In genomic region chr1:236997882-236998281, GRCh38 we compare ENCODE assay signal across 17 cellular contexts. TPM values are rescaled to one million over a fixed set of nuclear protein-coding genes. Genes with fewer than 3 reads are reported as not detected.
DNase-seq lines count a peak whose midpoint lies in the region; ATAC-seq and TF ChIP-seq lines count a peak whose summit lies in the region.
"Had no signal": no experiment of that assay in that cellular context is flagged by ENCODE, and none has a peak within 500 bp of the region (broad histone marks: within the 10 kb centered on the region; RNA-seq: fewer than 3 reads in every experiment).

No MANE protein-coding gene starts in this region.

- no peak for TF ChIP-seq POLR2A in upper lobe of left lung (IDR thresholded peaks at IDR 0.05)

- H3K9me3 ChIP-seq in right atrium auricular region: no peaks in the 10 kb centered on the region
- H3K9me3 ChIP-seq in upper lobe of left lung: no peaks in the 10 kb centered on the region
- H3K9me3 ChIP-seq: body of pancreas had no signal

- peaks cover 0 to 10% of the 10 kb centered on the region in 2 donors for H3K4me1 ChIP-seq in right atrium auricular region
- no peaks in the 10 kb centered on the region for H3K4me1 ChIP-seq in upper lobe of left lung
- H3K4me1 ChIP-seq: body of pancreas had no signal

- peaks cover 24% of the 10 kb centered on the region for H3K4me1 Mint-ChIP-seq in WTC11
- H3K4me1 Mint-ChIP-seq: activated B cell treated with CpG ODN at 0.5 μM for 24 hours; activated CD8-positive, alpha-beta memory T cell treated with anti-CD3 and anti-CD28 coated beads, Interleukin-2, amount 10 ng/mL, durations not matched to agents 7 days and 5 days had no signal

- TF ChIP-seq EP300 in upper lobe of left lung (IDR thresholded peaks at IDR 0.05): no peak

- H3K27me3 ChIP-seq in right atrium auricular region: no peaks in the 10 kb centered on the region
- no peaks in the 10 kb centered on the region for H3K27me3 ChIP-seq in upper lobe of left lung
- H3K27me3 ChIP-seq: body of pancreas had no signal

- CTCF ChIA-PET in WTC11 (lab: Charles Lee): no interaction called here

- POLR2A ChIA-PET in WTC11 (lab: Charles Lee): no interaction called here

- TF ChIP-seq CTCF in WTC11 (IDR thresholded peaks at IDR 0.05): no peak
- TF ChIP-seq CTCF in right atrium auricular region (IDR thresholded peaks at IDR 0.05): no peak
- TF ChIP-seq CTCF in upper lobe of left lung (IDR thresholded peaks at IDR 0.05): no peak

- 48 to 59% methylated on average over 11 to 12 of the region's 12 CpGs for WGBS in upper lobe of left lung, 2 donors

- no peak overlapping the region for H3K4me3 Mint-ChIP-seq in WTC11
- H3K4me3 Mint-ChIP-seq: activated B cell treated with CpG ODN at 0.5 μM for 24 hours; activated CD8-positive, alpha-beta memory T cell treated with anti-CD3 and anti-CD28 coated beads, Interleukin-2, amount 10 ng/mL, durations not matched to agents 7 days and 5 days had no signal

- H3K36me3 ChIP-seq in right atrium auricular region (no peaks in the 10 kb centered on the region), upper lobe of left lung (no peaks in the 10 kb centered on the region)

- peak; percentile 12 for DNase-seq in NCI-H2107 treated with DMSO at 0.1 percent for 48 hours (lab: John Stamatoyannopoulos, UW; ENCODE audit: unreplicated experiment)
- no peak for DNase-seq in NCI-H2107 (lab: John Stamatoyannopoulos, UW)
- no peak for DNase-seq in WTC11 (ENCODE audit: low spot score)
- DNase-seq in right atrium auricular region (ENCODE audit: low spot score): peak; percentile 67
- DNase-seq in upper lobe of left lung: peak; percentile 57 to 81
- DNase-seq in activated T-cell treated with anti-CD3 and anti-CD28 coated beads, Interleukin-2, amount 50 U/mL, for 48 hours: no peak
- no peak for DNase-seq in activated CD8-positive, alpha-beta memory T cell treated with anti-CD3 and anti-CD28 coated beads, Interleukin-2, amount 50 U/mL, for 48 hours
- no peak for DNase-seq in NCI-H146 (lab: John Stamatoyannopoulos, UW)
- DNase-seq: activated B cell treated with CpG ODN at 0.5 μM for 24 hours; activated CD8-positive, alpha-beta memory T cell treated with anti-CD3 and anti-CD28 coated beads, Interleukin-2, amount 10 ng/mL, durations not matched to agents 7 days and 5 days; activated naive CD4-positive, alpha-beta T cell; body of pancreas; foreskin melanocyte; NCI-H2029 had no signal

- H3K4me3 ChIP-seq in right atrium auricular region: peak overlapping the region; percentile 21 to 22
- no peak overlapping the region for H3K4me3 ChIP-seq in upper lobe of left lung
- H3K4me3 ChIP-seq: body of pancreas, GM12878 had no signal

- H3K27ac Mint-ChIP-seq in WTC11: no peak overlapping the region; the same call in 1 of the 2 replicates
- H3K27ac Mint-ChIP-seq: activated B cell treated with CpG ODN at 0.5 μM for 24 hours; activated CD8-positive, alpha-beta memory T cell treated with anti-CD3 and anti-CD28 coated beads, Interleukin-2, amount 10 ng/mL, durations not matched to agents 7 days and 5 days had no signal

- peaks cover 3% of the 10 kb centered on the region; the same call in 1 of the 2 replicates for H3K27me3 Mint-ChIP-seq in WTC11 (ENCODE audit: low read depth)
- H3K27me3 Mint-ChIP-seq: activated CD8-positive, alpha-beta memory T cell treated with anti-CD3 and anti-CD28 coated beads, Interleukin-2, amount 10 ng/mL, durations not matched to agents 7 days and 5 days had no signal

- H3K27ac ChIP-seq in right atrium auricular region: peak overlapping the region; percentile 88 to 96
- H3K27ac ChIP-seq in upper lobe of left lung: no peak overlapping the region
- H3K27ac ChIP-seq: 22Rv1, body of pancreas had no signal

- no peaks in the 10 kb centered on the region; the same call in 1 of the 2 replicates for H3K36me3 Mint-ChIP-seq in WTC11
- H3K36me3 Mint-ChIP-seq: activated CD8-positive, alpha-beta memory T cell treated with anti-CD3 and anti-CD28 coated beads, Interleukin-2, amount 10 ng/mL, durations not matched to agents 7 days and 5 days had no signal

- ATAC-seq in WTC11: peak; percentile 83
- ATAC-seq in upper lobe of left lung (ENCODE audit: low FRiP score in 2 of 2): peak; percentile 64 to 77
- ATAC-seq: activated CD8-positive, alpha-beta memory T cell treated with anti-CD3 and anti-CD28 coated beads, Interleukin-2, amount 10 ng/mL, durations not matched to agents 7 days and 5 days; body of pancreas; GM12878 had no signal

- peaks cover 13% of the 10 kb centered on the region for H3K9me3 Mint-ChIP-seq in WTC11
- H3K9me3 Mint-ChIP-seq: activated B cell treated with CpG ODN at 0.5 μM for 24 hours had no signal

TF ChIP-seq in WTC11, 78 proteins besides CTCF, POLR2A, EP300 and RAD21:
- TF ChIP-seq ELF4 (CRISPR knock-in tag; IDR thresholded peaks at IDR 0.05; ENCODE audit: low read depth) (no peak), ATF3 (CRISPR knock-in tag; conservative IDR thresholded peaks at IDR 0.05) (no peak), MXD4 (CRISPR knock-in tag; IDR thresholded peaks at IDR 0.05; ENCODE audit: borderline replicate concordance) (no peak), ZNF219 (CRISPR knock-in tag; IDR thresholded peaks at IDR 0.05; ENCODE audit: borderline replicate concordance) (no peak), ZNF425 (CRISPR knock-in tag; conservative IDR thresholded peaks at IDR 0.05) (no peak), ZNF138 (CRISPR knock-in tag; conservative IDR thresholded peaks at IDR 0.05) (no peak)
TF ChIP-seq in WTC11: peak in this region for 0.

RNA-seq across cellular contexts. Expression of gene MT1HL1, which starts 6.4 kb away (rescaled TPM):
- total RNA-seq in WTC11 (2021) (not detected in 3 replicates), right atrium auricular region (not detected), upper lobe of left lung (not detected)
- total RNA-seq: activated B cell treated with CpG ODN at 0.5 μM for 24 hours; activated CD8-positive, alpha-beta memory T cell treated with anti-CD3 and anti-CD28 coated beads, Interleukin-2, amount 10 ng/mL, durations not matched to agents 7 days and 5 days; body of pancreas; GM12878; OCI-LY7 had no signal

RNA-seq across cellular contexts. Expression of gene RYR2, which starts 44.1 kb away (rescaled TPM):
- total RNA-seq in WTC11 (2021) (5.9 to 7.9 TPM (median 6.0 TPM) in 3 replicates), right atrium auricular region (100 to 1,000 TPM; 392 to 756 TPM), upper lobe of left lung (10 to 100 TPM in 1 of 6 donors, 1 to 10 TPM in 5; 1.8 to 23.0 (median 3.7) TPM)
- total RNA-seq: activated B cell treated with CpG ODN at 0.5 μM for 24 hours, GM12878, OCI-LY7 had no signal

Comparison
In these comparisons a context has a peak if more than half of its experiments do, and no peak if none do; other contexts are left out.
1. DNase-seq: peak in NCI-H2107 treated with DMSO at 0.1 percent for 48 hours (single experiment), right atrium auricular region (single experiment) and upper lobe of left lung (2 of 2); none in NCI-H2107 (single experiment), WTC11 (single experiment), activated T-cell treated with anti-CD3 and anti-CD28 coated beads, Interleukin-2, amount 50 U/mL, for 48 hours (0 of 2), activated CD8-positive, alpha-beta memory T cell treated with anti-CD3 and anti-CD28 coated beads, Interleukin-2, amount 50 U/mL, for 48 hours (single experiment) and NCI-H146 (single experiment).
2. H3K27ac ChIP-seq: peak in right atrium auricular region (2 of 2); none in upper lobe of left lung (0 of 4).
3. H3K4me3 ChIP-seq: peak in right atrium auricular region (2 of 2); none in upper lobe of left lung (0 of 4).
4. RNA of gene RYR2, which starts 44.1 kb away (total RNA-seq): 392 to 756 TPM in right atrium auricular region; 5.9 to 7.9 TPM in WTC11 and 1.8 to 23.0 TPM in upper lobe of left lung; every median in the first group is over 10 times any median in the second.